10 cellular contexts compared by ENCODE assay signal in genomic region chr20:32050851-32051556, GRCh38. TPM values are rescaled to one million over a fixed set of nuclear protein-coding genes. Genes with fewer than 3 reads are reported as not detected.
DNase-seq lines count a peak whose midpoint lies in the region; ATAC-seq and TF ChIP-seq lines count a peak whose summit lies in the region.
"Had no signal": no experiment of that assay in that cellular context is flagged by ENCODE, and none has a peak within 500 bp of the region (broad histone marks: within the 10 kb centered on the region; RNA-seq: fewer than 3 reads in every experiment).

No MANE protein-coding gene starts in this region.

- H3K4me3 ChIP-seq in DOHH2 (ENCODE audit: low read length) (no peak overlapping the region), esophagus muscularis mucosa (peak overlapping the region in 2 of 4 donors; percentile 40 to 53)
- H3K4me3 ChIP-seq: SJSA1 had no signal

- H3K4me1 ChIP-seq in DOHH2 (ENCODE audit: control insufficient read depth, low read length) (peaks cover 32% of the 10 kb centered on the region), esophagus muscularis mucosa (peaks cover 9 to 22% (median 15%) of the 10 kb centered on the region in 4 donors)
- H3K4me1 ChIP-seq: SJSA1 had no signal

- H3K79me2 ChIP-seq in DOHH2 (ENCODE audit: control insufficient read depth, low read length) = no peaks in the 10 kb centered on the region

- H3K9me2 ChIP-seq in DOHH2 (replicated peaks; ENCODE audit: control insufficient read depth, low read length) = no peaks in the 10 kb centered on the region

- ATAC-seq in natural killer cell (peak in 2 of 3 donors; percentile 18 to 61), GM19452 (IDR thresholded peaks at IDR 0.05; ENCODE audit: unreplicated experiment) (no peak)

- no peaks in the 10 kb centered on the region for H3K9me3 Mint-ChIP-seq in natural killer cell

- no peaks in the 10 kb centered on the region for H3K36me3 Mint-ChIP-seq in natural killer cell

- peaks cover 15 to 17% of the 10 kb centered on the region in 2 donors for H3K4me1 Mint-ChIP-seq in natural killer cell

- intact Hi-C loops in esophagus muscularis mucosa (cut with DNase I) = no loop called here
- intact Hi-C loops in natural killer cell (cut with micrococcal nuclease) = no loop called here

- no peak for TF ChIP-seq EP300 in esophagus muscularis mucosa (IDR thresholded peaks at IDR 0.05)

- no peaks in the 10 kb centered on the region for H3K9me3 ChIP-seq in DOHH2 (ENCODE audit: control insufficient read depth, insufficient read depth, low read length)
- no peaks in the 10 kb centered on the region for H3K9me3 ChIP-seq in esophagus muscularis mucosa
- H3K9me3 ChIP-seq: SJSA1 had no signal

- H3K4me2 ChIP-seq in DOHH2 (ENCODE audit: low read length) = peak overlapping the region; percentile 90

- peak overlapping the region in 1 of 2 donors; percentile 5 for H3K27ac Mint-ChIP-seq in natural killer cell

- H3K27ac ChIP-seq in DOHH2 (ENCODE audit: low read depth, low read length) = no peak overlapping the region
- peak overlapping the region in 3 of 4 donors; percentile 50 to 67 (median 52) for H3K27ac ChIP-seq in esophagus muscularis mucosa (replicated peaks in 1 of 4)
- H3K27ac ChIP-seq: SJSA1 had no signal

- TF ChIP-seq CTCF in DOHH2 (IDR thresholded peaks at IDR 0.05; ENCODE audit: low read depth, low read length, poor library complexity, severe bottlenecking) (no peak), esophagus muscularis mucosa (IDR thresholded peaks at IDR 0.05) (no peak), natural killer cell (IDR thresholded peaks at IDR 0.05) (no peak)

- TF ChIP-seq POLR2A in esophagus muscularis mucosa (IDR thresholded peaks at IDR 0.05; ENCODE audit: low read depth) = no peak

- 33% methylated on average over 10 of the region's 17 CpGs for WGBS in esophagus muscularis mucosa

- H3K27me3 ChIP-seq in DOHH2 (ENCODE audit: control insufficient read depth, low read length) (peaks cover 16% of the 10 kb centered on the region), esophagus muscularis mucosa (peaks cover 0 to 91% (median 22%) of the 10 kb centered on the region in 4 donors)

- peak; percentile 70 for DNase-seq in NOMO-1 treated with dmso at 0.1 percent for 144 hours (lab: John Stamatoyannopoulos, UW; ENCODE audit: unreplicated experiment)
- DNase-seq in esophagus muscularis mucosa (ENCODE audit: extremely low spot score) = no peak
- DNase-seq in natural killer cell = no peak
- DNase-seq in D341Med (ENCODE audit: low spot score) = no peak
- no peak for DNase-seq in activated CD8-positive, alpha-beta memory T cell treated with anti-CD3 and anti-CD28 coated beads, Interleukin-2, amount 50 U/mL, for 48 hours
- no peak for DNase-seq in DMS114 treated with DMSO at 0.1 percent for 48 hours (lab: John Stamatoyannopoulos, UW; ENCODE audit: unreplicated experiment)

- 0 out of 2 replicates have a peak, but pooled peaks cover 2% of the 10 kb centered on the region for H3F3A ChIP-seq in DOHH2 (ENCODE audit: control insufficient read depth, insufficient read depth)

- H4K20me1 ChIP-seq in DOHH2 (ENCODE audit: control insufficient read depth, insufficient read depth, low read depth, low read length) = no peaks in the 10 kb centered on the region

- peaks cover 45 to 48% of the 10 kb centered on the region in 2 donors for H3K27me3 Mint-ChIP-seq in natural killer cell (ENCODE audit: low read depth in 2 of 2)

- H3K4me3 Mint-ChIP-seq in natural killer cell = peak overlapping the region; percentile 81

- H3K36me3 ChIP-seq in DOHH2 (ENCODE audit: control insufficient read depth, low read length) (no peaks in the 10 kb centered on the region), esophagus muscularis mucosa (no peaks in the 10 kb centered on the region)
- H3K36me3 ChIP-seq: SJSA1 had no signal

RNA-seq across cellular contexts. Expression of gene HCK, which starts 1.0 kb away (rescaled TPM):
- total RNA-seq in esophagus muscularis mucosa (10 to 100 TPM in 2 of 4 donors, 1 to 10 TPM in 2; 7.8 to 36.6 (median 11.4) TPM), natural killer cell (10 to 100 TPM in 2 of 3 donors, 1 to 10 TPM in 1; 6.3 to 31.6 (median 12.4) TPM)
- total RNA-seq: Daoy, SJSA1 had no signal

RNA-seq across cellular contexts. Expression of gene CCM2L, which starts 40.8 kb away (rescaled TPM):
- total RNA-seq in esophagus muscularis mucosa (10 to 100 TPM in 2 of 4 donors, 1 to 10 TPM in 2; 6.0 to 12.1 (median 10.4) TPM), natural killer cell (not detected)
- total RNA-seq: SJSA1 had no signal

RNA-seq across cellular contexts. Expression of gene TM9SF4, which starts 58.5 kb away (rescaled TPM):
- 10 to 100 TPM; 19.9 to 34.4 (median 25.2) TPM for total RNA-seq in esophagus muscularis mucosa
- 10 to 100 TPM; 35.8 to 42.8 (median 41.2) TPM for total RNA-seq in natural killer cell

Comparison
In these comparisons a context has a peak if more than half of its experiments do, and no peak if none do; other contexts are left out.
1. RNA of gene CCM2L, which starts 40.8 kb away (total RNA-seq): 6.0 to 12.1 TPM in esophagus muscularis mucosa; not detected in natural killer cell; every median in the first group is over 4 times any median in the second.